Comparison of ENCODE assay signal across 8 cellular contexts in the genomic region with DNA sequence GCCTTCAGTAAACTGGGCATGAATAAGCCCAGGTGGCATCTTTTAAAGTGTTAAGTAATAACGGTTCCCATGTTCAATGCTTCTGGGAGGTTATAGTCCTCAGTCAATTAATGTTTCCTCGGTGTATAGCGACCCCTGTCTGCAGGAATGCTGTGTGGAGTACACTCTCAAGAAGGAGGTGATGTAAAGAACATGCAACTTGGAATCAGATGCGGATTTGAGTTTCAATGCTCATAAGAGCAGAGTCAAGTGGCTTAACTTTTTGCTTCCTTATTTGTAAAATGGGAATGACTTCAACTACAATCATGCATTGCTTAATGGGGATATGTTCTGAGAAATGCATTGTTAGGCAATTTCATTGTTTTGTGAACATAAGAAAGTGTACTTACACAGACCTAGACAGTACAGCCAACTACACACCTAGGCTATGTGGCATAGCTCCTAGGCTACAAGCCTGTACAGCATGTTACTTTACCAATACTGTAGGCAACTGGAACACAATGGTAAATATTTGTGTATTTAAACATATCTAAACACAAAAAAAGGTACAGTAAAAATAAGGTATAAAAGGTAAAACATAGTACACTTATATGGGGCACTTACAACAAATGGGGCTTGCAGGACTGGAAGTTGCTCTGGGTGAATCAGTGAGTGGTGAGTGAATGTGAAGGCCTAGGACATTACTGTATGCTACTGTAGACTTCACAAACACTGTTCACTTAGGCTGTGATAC. TPM values are rescaled to one million over a fixed set of nuclear protein-coding genes. Genes with fewer than 3 reads are reported as not detected.
DNase-seq lines count a peak whose midpoint lies in the region; ATAC-seq and TF ChIP-seq lines count a peak whose summit lies in the region.

No MANE protein-coding gene starts in this region.

- H3K27ac Mint-ChIP-seq in activated naive CD4-positive, alpha-beta T cell treated with anti-CD3 and anti-CD28 coated beads, Interleukin-2, amount 50 U/mL, for 72 hours = no peak overlapping the region

- TF ChIP-seq CTCF in heart right ventricle (IDR thresholded peaks at IDR 0.05) = peak; percentile 59 to 91 (median 83)
- peak; percentile 91 for TF ChIP-seq CTCF in retinal pigment epithelial cell (conservative IDR thresholded peaks at IDR 0.05; ENCODE audit: low read depth, low read length)

- no peaks in the 10 kb centered on the region for H3K9me3 Mint-ChIP-seq in activated naive CD4-positive, alpha-beta T cell treated with anti-CD3 and anti-CD28 coated beads, Interleukin-2, amount 50 U/mL, for 72 hours

- in situ Hi-C loops in SK-MEL-5 (cut with HindIII; ENCODE audit: low pct_unique_long_range_greater_than_20kb, low sequenced_read_pairs) = no loop called here

- intact Hi-C loops in heart right ventricle (cut with DNase I) = loop anchor here in 2 of 10 donors (10.0 kb wide), 2 partner anchors 369 to 679 kb away; a partner anchor contains a TSS

- H3K36me3 Mint-ChIP-seq in activated naive CD4-positive, alpha-beta T cell treated with anti-CD3 and anti-CD28 coated beads, Interleukin-2, amount 50 U/mL, for 72 hours = no peaks in the 10 kb centered on the region

- no peaks in the 10 kb centered on the region for H3K36me3 ChIP-seq in heart right ventricle

- DNase-seq in ELR (ENCODE audit: low read depth) = peak; percentile 87
- peak; percentile 81 for DNase-seq in Kasumi-1 (lab: John Stamatoyannopoulos, UW)
- peak; percentile 91 for DNase-seq in SK-MEL-5 (ENCODE audit: low read depth, low spot score)
- peak in 1 of 2 donors; percentile 81 for DNase-seq in activated naive CD4-positive, alpha-beta T cell treated with anti-CD3 and anti-CD28 coated beads, Interleukin-2, amount 50 U/mL, for 72 hours (ENCODE audit: low spot score in 2 of 2)
- peak in 1 of 2 donors; percentile 65 for DNase-seq in heart right ventricle
- DNase-seq in retinal pigment epithelial cell (ENCODE audit: low read depth) = peak; percentile 50
- no peak for DNase-seq in GM19238 (ENCODE audit: insufficient read length, low spot score)

- no peaks in the 10 kb centered on the region for H3K9me3 ChIP-seq in heart right ventricle

- no peaks in the 10 kb centered on the region for H3K27me3 ChIP-seq in heart right ventricle

- H3K4me1 ChIP-seq in heart right ventricle = peaks cover 0 to 11% (median 0%) of the 10 kb centered on the region in 9 donors

- WGBS in heart right ventricle, 2 donors = 3% methylated on average over 4 of the region's 4 CpGs

- H3K27ac ChIP-seq in heart right ventricle = no peak overlapping the region

- H3K4me3 ChIP-seq in heart right ventricle (no peak overlapping the region), retinal pigment epithelial cell (ENCODE audit: low read length) (no peak overlapping the region)

- ATAC-seq in GM21723 (IDR thresholded peaks at IDR 0.05; ENCODE audit: unreplicated experiment) (peak; percentile 92), heart right ventricle (peak; percentile 57 to 86 (median 82))
- peak; percentile 93 to 96 for ATAC-seq in activated naive CD4-positive, alpha-beta T cell treated with anti-CD3 and anti-CD28 coated beads, Interleukin-2, amount 50 U/mL, for 72 hours

RNA-seq across cellular contexts. Expression of a gene that starts 6.7 kb away (rescaled TPM):
- 95.4 and 106 TPM in 2 replicates for total RNA-seq in SK-MEL-5 (2014; rRNA removed; shearing (Covaris generic))
- 76.6 and 96.6 TPM in 2 replicates for polyA plus RNA-seq in SK-MEL-5 (2015; cell fraction: cytosol; rRNA removed)
- polyA plus RNA-seq in SK-MEL-5 (2015; cell fraction: nucleus; rRNA removed) = 29.1 and 34.6 TPM in 2 replicates
- 10 to 100 TPM; 49.3 to 53.9 TPM for total RNA-seq in activated naive CD4-positive, alpha-beta T cell treated with anti-CD3 and anti-CD28 coated beads, Interleukin-2, amount 50 U/mL, for 72 hours
- 10 to 100 TPM; 48.7 to 75.3 (median 65.3) TPM for total RNA-seq in heart right ventricle
- polyA plus RNA-seq in heart right ventricle = 10 to 100 TPM; 27.3 to 49.0 TPM

RNA-seq across cellular contexts. Expression of a gene that starts 7.6 kb away (rescaled TPM):
- 0.13 and 1.4 TPM in 2 replicates for total RNA-seq in SK-MEL-5 (2014; rRNA removed; shearing (Covaris generic))
- 0.38 and 0.44 TPM in 2 replicates for polyA plus RNA-seq in SK-MEL-5 (2015; cell fraction: cytosol; rRNA removed)
- 0.49 and 2.0 TPM in 2 replicates for polyA plus RNA-seq in SK-MEL-5 (2015; cell fraction: nucleus; rRNA removed)
- total RNA-seq in activated naive CD4-positive, alpha-beta T cell treated with anti-CD3 and anti-CD28 coated beads, Interleukin-2, amount 50 U/mL, for 72 hours = 1 to 10 TPM in 1 of 2 donors, under 1 TPM in 1; 0.20 to 1.0 TPM
- total RNA-seq in heart right ventricle = 10 to 100 TPM in 1 of 10 donors, 1 to 10 TPM in 9; 3.2 to 10.6 (median 5.9) TPM
- polyA plus RNA-seq in heart right ventricle = 1 to 10 TPM; 4.1 to 6.7 TPM
